ENCODE assay signal across 12 cellular contexts in the genomic region with DNA sequence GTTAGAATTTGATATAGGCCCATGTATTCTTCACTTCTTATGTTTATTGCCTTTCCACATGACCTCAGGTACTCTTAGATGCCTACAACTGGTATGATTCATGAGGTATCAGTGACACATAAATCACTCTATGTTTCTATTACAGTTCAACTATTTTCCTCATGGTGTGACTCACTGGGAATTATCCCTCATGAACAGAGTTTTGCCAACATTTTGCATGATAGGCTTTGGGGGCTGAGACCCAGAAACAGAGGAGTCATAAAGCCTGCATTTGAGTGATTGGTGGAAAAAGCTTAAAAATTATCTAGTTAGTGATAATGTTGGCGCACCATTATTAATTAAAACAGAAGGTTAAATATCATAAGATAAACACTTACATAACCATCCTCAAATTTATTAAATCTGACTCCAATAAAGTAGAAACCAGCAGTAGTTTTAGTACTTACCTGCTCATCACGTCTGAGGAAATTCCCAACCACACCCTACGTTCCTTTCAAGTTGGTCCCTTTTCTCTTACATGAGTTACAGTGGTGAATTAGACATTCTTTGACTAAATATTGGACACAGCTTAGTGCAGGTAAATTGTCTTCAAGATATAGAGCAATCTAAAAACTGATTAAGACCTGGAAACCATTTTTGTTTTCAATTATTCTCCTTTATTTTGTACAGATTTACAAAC.
DNase-seq lines count a peak whose midpoint lies in the region; ATAC-seq and TF ChIP-seq lines count a peak whose summit lies in the region.
"Had no signal": no experiment of that assay in that cellular context is flagged by ENCODE, and none has a peak within 500 bp of the region (broad histone marks: within the 10 kb centered on the region; RNA-seq: fewer than 3 reads in every experiment).

No MANE protein-coding gene starts in this region.

- H3K4me2 ChIP-seq in mammary epithelial cell (ENCODE audit: insufficient read depth, low read depth, low read length): no peak overlapping the region

- peak overlapping the region; percentile 37 for H3K27ac ChIP-seq in mammary epithelial cell (ENCODE audit: insufficient read depth, low read depth, low read length)

- peaks cover 13% of the 10 kb centered on the region for H3K4me1 ChIP-seq in mammary epithelial cell (ENCODE audit: insufficient read depth, low read length)

- in situ Hi-C loops in mammary epithelial cell (cut with MboI; ENCODE audit: low sequenced_read_pairs in 2 of 2): no loop called here

- CTCF ChIA-PET in mammary epithelial cell (lab: Charles Lee; ENCODE audit: low non-redundant PET): no interaction called here
- CTCF ChIA-PET in activated CD4-positive, alpha-beta T cell treated with anti-CD3 and anti-CD28 coated beads for 36 hours (lab: Charles Lee): no interaction called here

- no peaks in the 10 kb centered on the region for H3K36me3 ChIP-seq in mammary epithelial cell (ENCODE audit: insufficient read depth, low read length)

- POLR2A ChIA-PET in activated CD4-positive, alpha-beta T cell treated with anti-CD3 and anti-CD28 coated beads for 36 hours (lab: Charles Lee): no interaction called here

- H3K79me2 ChIP-seq in mammary epithelial cell (ENCODE audit: insufficient read depth, low read length): no peaks in the 10 kb centered on the region

- TF ChIP-seq CTCF in mammary epithelial cell (conservative IDR thresholded peaks at IDR 0.05 in 1 of 2, IDR thresholded peaks at IDR 0.05 in 1 of 2; ENCODE audit: extremely low read depth in 1 of 2, insufficient read depth in 1 of 2, low read depth in 1 of 2, low read length in 2 of 2): no peak

- no peaks in the 10 kb centered on the region for H3K4me1 Mint-ChIP-seq in activated CD4-positive, alpha-beta T cell treated with anti-CD3 and anti-CD28 coated beads for 36 hours

- intact Hi-C loops in mammary epithelial cell (cut with micrococcal nuclease): no loop called here
- intact Hi-C loops in activated CD4-positive, alpha-beta T cell treated with anti-CD3 and anti-CD28 coated beads for 36 hours (cut with DNase I, micrococcal nuclease): no loop called here

- peak; percentile 33 for ATAC-seq in GM18520 (IDR thresholded peaks at IDR 0.05; ENCODE audit: unreplicated experiment)
- peak; percentile 52 for ATAC-seq in HG03558 (IDR thresholded peaks at IDR 0.05; ENCODE audit: extremely low read depth, unreplicated experiment)
- no peak for ATAC-seq in activated CD4-positive, alpha-beta T cell treated with anti-CD3 and anti-CD28 coated beads for 36 hours

- no peak overlapping the region for H3K4me3 ChIP-seq in mammary epithelial cell (replicated peaks in 1 of 3; ENCODE audit: insufficient read depth in 1 of 3, low read depth in 2 of 3, low read length in 3 of 3)

- 82% methylated on average over 3 of the region's 3 CpGs for WGBS in mammary epithelial cell (ENCODE audit: low coverage, missing lambda C conversion rate)

- H4K20me1 ChIP-seq in mammary epithelial cell (ENCODE audit: insufficient read depth, low read length): no peaks in the 10 kb centered on the region

- dilution Hi-C loops in mammary epithelial cell (cut with HindIII; ENCODE audit: low sequenced_read_pairs): no loop called here

- DNase-seq in mammary epithelial cell (peak; percentile 90), renal cortical epithelial cell (ENCODE audit: low read depth) (peak; percentile 89), ecto neural progenitor cell (ENCODE audit: low spot score) (no peak)
- DNase-seq in stimulated activated CD4-positive, alpha-beta T cell treated with anti-CD3 and anti-CD28 coated beads, Interleukin-12 subunit alpha, Interleukin-12 subunit beta, amount 100 ng/mL, for 4 hours: no peak
- DNase-seq in stimulated activated CD4-positive, alpha-beta T cell treated with anti-CD3 and anti-CD28 coated beads, Interleukin-2, amount 100 ng/mL, for 24 hours: no peak
- DNase-seq in activated CD4-positive, alpha-beta T cell treated with anti-CD3 and anti-CD28 coated beads for 36 hours: no peak
- DNase-seq: anterior cingulate cortex; MM.1S; stimulated activated CD4-positive, alpha-beta T cell treated with anti-CD3 and anti-CD28 coated beads, Interleukin-15, amount 100 ng/mL, for 24 hours; stimulated activated naive CD4-positive, alpha-beta T cell treated with Interleukin-2 at 50 U/mL for 16 hours had no signal

- H3K36me3 Mint-ChIP-seq in activated CD4-positive, alpha-beta T cell treated with anti-CD3 and anti-CD28 coated beads for 36 hours (ENCODE audit: low read depth): no peaks in the 10 kb centered on the region

- BruUV-seq in mammary epithelial cell (replicated peaks; lab: Mats Ljungman, UMichigan): no TSS peak

- H3K27me3 ChIP-seq in mammary epithelial cell (ENCODE audit: insufficient read depth, low read length): no peaks in the 10 kb centered on the region

- H3K27ac Mint-ChIP-seq in activated CD4-positive, alpha-beta T cell treated with anti-CD3 and anti-CD28 coated beads for 36 hours: no peak overlapping the region

- no peaks in the 10 kb centered on the region for H3K9me3 ChIP-seq in mammary epithelial cell (replicated peaks; ENCODE audit: insufficient read depth, low read length)

- no peaks in the 10 kb centered on the region for H3K9me3 Mint-ChIP-seq in activated CD4-positive, alpha-beta T cell treated with anti-CD3 and anti-CD28 coated beads for 36 hours (ENCODE audit: low read depth)

- no peak overlapping the region for H3K9ac ChIP-seq in mammary epithelial cell (ENCODE audit: insufficient read depth, low read length)

- no peak overlapping the region for H2AFZ ChIP-seq in mammary epithelial cell (ENCODE audit: low read depth, low read length)

- H3K4me3 Mint-ChIP-seq in activated CD4-positive, alpha-beta T cell treated with anti-CD3 and anti-CD28 coated beads for 36 hours: no peak overlapping the region

- H3K27me3 Mint-ChIP-seq in activated CD4-positive, alpha-beta T cell treated with anti-CD3 and anti-CD28 coated beads for 36 hours: peaks cover 4% of the 10 kb centered on the region

Comparison
In these comparisons a context has a peak if more than half of its experiments do, and no peak if none do; other contexts are left out.
1. DNase-seq: peak in mammary epithelial cell (single experiment) and renal cortical epithelial cell (single experiment); none in stimulated activated CD4-positive, alpha-beta T cell treated with anti-CD3 and anti-CD28 coated beads, Interleukin-12 subunit alpha, Interleukin-12 subunit beta, amount 100 ng/mL, for 4 hours (single experiment), stimulated activated CD4-positive, alpha-beta T cell treated with anti-CD3 and anti-CD28 coated beads, Interleukin-2, amount 100 ng/mL, for 24 hours (0 of 2), ecto neural progenitor cell (single experiment) and activated CD4-positive, alpha-beta T cell treated with anti-CD3 and anti-CD28 coated beads for 36 hours (single experiment).